ENCODE assay signal across 13 cellular contexts in genomic region chr6:152471459-152472070, GRCh38.
A peak's percentile ranks its signal among the peaks of the same experiment; 100 is the strongest.
DNase-seq lines count a peak whose midpoint lies in the region; ATAC-seq, FAIRE-seq and TF ChIP-seq lines count a peak whose summit lies in the region.
"Had no signal": no experiment of that assay in that cellular context is flagged by ENCODE, and none has a peak within 500 bp of the region (broad histone marks: within the 10 kb centered on the region; RNA-seq: fewer than 3 reads in every experiment).

No MANE protein-coding gene starts in this region.

- H3K27ac ChIP-seq in AG04450 (ENCODE audit: low read depth, low read length) (no peak overlapping the region), heart left ventricle (no peak overlapping the region)
- H3K27ac ChIP-seq: body of pancreas had no signal

- peaks cover 0 to 4% (median 0%) of the 10 kb centered on the region in 9 donors for H3K36me3 ChIP-seq in heart left ventricle
- H3K36me3 ChIP-seq: BE2C had no signal

- H3K4me1 ChIP-seq in heart left ventricle = no peaks in the 10 kb centered on the region
- H3K4me1 ChIP-seq: BE2C, body of pancreas had no signal

- ATAC-seq in GM21529 (IDR thresholded peaks at IDR 0.05; ENCODE audit: unreplicated experiment) (no peak), heart left ventricle (no peak)
- ATAC-seq: body of pancreas, Right ventricle myocardium inferior had no signal

- TF ChIP-seq POLR2A in heart left ventricle (IDR thresholded peaks at IDR 0.05) = no peak

- TF ChIP-seq CTCF in AG04450 (IDR thresholded peaks at IDR 0.05; ENCODE audit: low read depth, low read length) (no peak), heart left ventricle (IDR thresholded peaks at IDR 0.05) (no peak)

- no peaks in the 10 kb centered on the region for H3K27me3 ChIP-seq in AG04450 (ENCODE audit: control insufficient read depth, insufficient read depth, low read length)
- H3K27me3 ChIP-seq in heart left ventricle = no peaks in the 10 kb centered on the region
- H3K27me3 ChIP-seq: body of pancreas had no signal

- CTCF ChIA-PET in AG04450 (lab: Charles Lee) = interaction anchor here (0.6 to 3.4 kb wide), 3 partner anchors 14 to 964 kb away, joined by 3 to 22 read pairs (median 5); no protein-coding TSS in a partner anchor

- whole genome bisulfite sequencing in heart left ventricle, 4 donors = 68 to 81% (median 74%) methylated on average over 8 of the region's 8 CpGs

- POLR2A ChIA-PET in AG04450 (lab: Yijun Ruan, JAX) = no interaction called here

- H3K9me3 ChIP-seq in AG04450 (ENCODE audit: control insufficient read depth, insufficient read depth, low read length) (no peaks in the 10 kb centered on the region), heart left ventricle (peaks cover 0 to 11% (median 0%) of the 10 kb centered on the region in 12 donors)
- H3K9me3 ChIP-seq: BE2C, body of pancreas had no signal

- H3K4me3 ChIP-seq in AG04450 (ENCODE audit: low read depth, low read length) (peak overlapping the region; percentile 39), heart left ventricle (peak overlapping the region in 2 of 12 donors; percentile 29 to 31)
- H3K4me3 ChIP-seq: body of pancreas had no signal

- intact Hi-C loops in heart left ventricle (cut with DNase I) = no loop called here

- no peak for DNase-seq in AG04450 (ENCODE audit: low read depth, low spot score)
- peak; percentile 73 for DNase-seq in RCC 7860 (ENCODE audit: low spot score)
- DNase-seq in fibroblast of peridontal ligament (ENCODE audit: extremely low read depth) = peak; percentile 54
- peak; percentile 19 for DNase-seq in putamen (ENCODE audit: low spot score)
- DNase-seq in activated CD4-positive, alpha-beta T cell treated with anti-CD3 and anti-CD28 coated beads for 1 hour = no peak
- no peak for DNase-seq in heart left ventricle
- DNase-seq in stimulated activated naive CD4-positive, alpha-beta T cell (lab: John Stamatoyannopoulos, UW) = no peak
- DNase-seq: BE2C, body of pancreas, GDM1, trophoblast cell had no signal

- FAIRE-seq in RCC 7860 (lab: Jason Lieb, UNC) = peak; percentile 85

Comparison
In these comparisons a context has a peak if more than half of its experiments do, and no peak if none do; other contexts are left out.
1. DNase-seq: peak in RCC 7860 (single experiment), fibroblast of peridontal ligament (single experiment) and putamen (single experiment); none in AG04450 (single experiment), activated CD4-positive, alpha-beta T cell treated with anti-CD3 and anti-CD28 coated beads for 1 hour (single experiment), heart left ventricle (0 of 5) and stimulated activated naive CD4-positive, alpha-beta T cell (0 of 6).